Comparison of ENCODE assay signal across 18 cellular contexts in genomic region chr18:5508821-5509220, GRCh38. TPM values are rescaled to one million over a fixed set of nuclear protein-coding genes. Genes with fewer than 3 reads are reported as not detected.
DNase-seq lines count a peak whose midpoint lies in the region; ATAC-seq and TF ChIP-seq lines count a peak whose summit lies in the region.
"Had no signal": no experiment of that assay in that cellular context is flagged by ENCODE, and none has a peak within 500 bp of the region (broad histone marks: within the 10 kb centered on the region; RNA-seq: fewer than 3 reads in every experiment).

No MANE protein-coding gene starts in this region.

- H3K27ac ChIP-seq in trophoblast cell (ENCODE audit: low read depth, low read length) (no peak overlapping the region), right cardiac atrium (ENCODE audit: low read length) (no peak overlapping the region)
- H3K27ac ChIP-seq: A549 had no signal

- no peak overlapping the region for H4K12ac ChIP-seq in trophoblast cell (ENCODE audit: low read depth, low read length)

- H2BK120ac ChIP-seq in trophoblast cell (ENCODE audit: insufficient read depth, low read length, poor library complexity) = no peak overlapping the region

- H3K18ac ChIP-seq in trophoblast cell (ENCODE audit: low read length) = no peak overlapping the region

- intact Hi-C loops in right cardiac atrium (cut with DNase I) = no loop called here

- H2AFZ ChIP-seq in trophoblast cell (ENCODE audit: insufficient read depth, low read length, poor library complexity) = no peak overlapping the region

- no peak for DNase-seq in adipocyte (ENCODE audit: low read depth)
- peak; percentile 24 for DNase-seq in fibroblast of the aortic adventitia (ENCODE audit: low read depth)
- no peak for DNase-seq in trophoblast cell
- no peak for DNase-seq in BE2C
- no peak for DNase-seq in right cardiac atrium
- DNase-seq in GM03348 (ENCODE audit: low spot score) = no peak
- DNase-seq: AML-193; CD4-positive, CD25-positive, alpha-beta regulatory T cell; DMS53; GF-D8; IMR-90; KBM-7 had no signal

- no peak overlapping the region for H3K14ac ChIP-seq in trophoblast cell (ENCODE audit: low read length)

- H3K4me3 ChIP-seq in adipocyte (ENCODE audit: low read length) (peak overlapping the region; percentile 25), fibroblast of the aortic adventitia (ENCODE audit: low read depth, low read length) (no peak overlapping the region), trophoblast cell (ENCODE audit: low read depth, low read length) (no peak overlapping the region), BE2C (ENCODE audit: low read depth, low read length) (no peak overlapping the region), right cardiac atrium (ENCODE audit: low read length) (no peak overlapping the region)
- H3K4me3 ChIP-seq: A549; BLaER1 treated with 17β-estradiol and CSF1 and Interleukin-3, amounts not matched to agents 10 nM and 100 nM; GM12878 had no signal

- H3K4me1 ChIP-seq in adipocyte (ENCODE audit: control insufficient read depth, insufficient read depth, low read length) (peaks cover 40% of the 10 kb centered on the region), trophoblast cell (ENCODE audit: control insufficient read depth in 1 of 2, insufficient read depth in 2 of 2, low read length in 2 of 2) (peaks cover 8 to 21% of the 10 kb centered on the region in 2 experiments), BE2C (no peaks in the 10 kb centered on the region), right cardiac atrium (ENCODE audit: control insufficient read depth, insufficient read depth, low read length) (no peaks in the 10 kb centered on the region)
- H3K4me1 ChIP-seq: A549 had no signal

- H3K79me2 ChIP-seq in trophoblast cell (ENCODE audit: control insufficient read depth, insufficient read depth, low read length, poor library complexity) = peaks cover 2% of the 10 kb centered on the region

- H3K9ac ChIP-seq in adipocyte (ENCODE audit: low read length) = no peak overlapping the region
- no peak overlapping the region for H3K9ac ChIP-seq in trophoblast cell (ENCODE audit: low read length)
- H3K9ac ChIP-seq: BLaER1 treated with 17β-estradiol and CSF1 and Interleukin-3, amounts not matched to agents 10 nM and 100 nM had no signal

- H2BK5ac ChIP-seq in trophoblast cell (ENCODE audit: low read depth, low read length, poor library complexity) = no peak overlapping the region

- H4K91ac ChIP-seq in trophoblast cell (ENCODE audit: low read depth, low read length) = no peak overlapping the region

- H2AK5ac ChIP-seq in trophoblast cell (ENCODE audit: low read length) = no peak overlapping the region

- H3K23ac ChIP-seq in trophoblast cell (ENCODE audit: low read length) = no peak overlapping the region

- no peaks in the 10 kb centered on the region for H3K9me3 ChIP-seq in adipocyte (ENCODE audit: control insufficient read depth, low read length)
- no peaks in the 10 kb centered on the region for H3K9me3 ChIP-seq in trophoblast cell (ENCODE audit: insufficient read depth, low read depth, low read length)
- H3K9me3 ChIP-seq in BE2C = no peaks in the 10 kb centered on the region
- H3K9me3 ChIP-seq in right cardiac atrium (ENCODE audit: control insufficient read depth, low read length) = no peaks in the 10 kb centered on the region
- H3K9me3 ChIP-seq: A549; BLaER1 treated with 17β-estradiol and CSF1 and Interleukin-3, amounts not matched to agents 10 nM and 100 nM had no signal

- peak overlapping the region; percentile 54 for H3K4ac ChIP-seq in trophoblast cell (ENCODE audit: low read depth, low read length)

- H3K36me3 ChIP-seq in adipocyte (ENCODE audit: control insufficient read depth, insufficient read depth, low read length, severe bottlenecking) (no peaks in the 10 kb centered on the region), trophoblast cell (ENCODE audit: control insufficient read depth in 1 of 2, insufficient read depth in 2 of 2, low read length in 2 of 2) (peaks cover 2 to 3% of the 10 kb centered on the region in 2 experiments), BE2C (no peaks in the 10 kb centered on the region)
- H3K36me3 ChIP-seq: BLaER1 treated with 17β-estradiol and CSF1 and Interleukin-3, amounts not matched to agents 10 nM and 100 nM had no signal

- no peak overlapping the region for H3K4me2 ChIP-seq in trophoblast cell (ENCODE audit: low read length)
- H3K4me2 ChIP-seq: A549 had no signal

- WGBS in trophoblast cell (ENCODE audit: extremely low coverage, insufficient coverage, insufficient read length) = no CpG with 5 or more reads among the region's 2 CpGs
- WGBS in right cardiac atrium = 80% methylated on average over 2 of the region's 2 CpGs

- no peak overlapping the region for H2BK12ac ChIP-seq in trophoblast cell (ENCODE audit: low read length)

- H3K27me3 ChIP-seq in adipocyte (replicated peaks; ENCODE audit: control insufficient read depth, insufficient read depth, low read length) = no peaks in the 10 kb centered on the region
- H3K27me3 ChIP-seq in trophoblast cell (ENCODE audit: insufficient read depth, low read length) = no peaks in the 10 kb centered on the region
- H3K27me3 ChIP-seq in BE2C = no peaks in the 10 kb centered on the region
- no peaks in the 10 kb centered on the region for H3K27me3 ChIP-seq in right cardiac atrium (ENCODE audit: control insufficient read depth, insufficient read depth)
- H3K27me3 ChIP-seq: BLaER1 treated with 17β-estradiol and CSF1 and Interleukin-3, amounts not matched to agents 10 nM and 100 nM had no signal

- H3K79me1 ChIP-seq in trophoblast cell (ENCODE audit: low read length) = peaks cover 2% of the 10 kb centered on the region

- ATAC-seq in right cardiac atrium (no peak), HG03521 (IDR thresholded peaks at IDR 0.05; ENCODE audit: unreplicated experiment) (no peak)
- ATAC-seq: A549, GM12878, HCT116 had no signal

- no peak for TF ChIP-seq CTCF in fibroblast of the aortic adventitia (IDR thresholded peaks at IDR 0.05; ENCODE audit: insufficient read depth, low read length)
- no peak for TF ChIP-seq CTCF in BE2C (IDR thresholded peaks at IDR 0.05; ENCODE audit: low read depth, low read length)

- H4K8ac ChIP-seq in trophoblast cell (ENCODE audit: low read depth, low read length) = no peak overlapping the region

RNA-seq across cellular contexts. Expression of gene EPB41L3, which starts 35.0 kb away (rescaled TPM):
- total RNA-seq in fibroblast of the aortic adventitia (ENCODE audit: low replicate concordance) = 28.0 and 37.3 TPM in 2 replicates
- polyA plus RNA-seq in trophoblast cell (2013) = 312 and 318 TPM in 2 replicates
- 1.8 TPM for polyA plus RNA-seq in BE2C (2012; ENCODE audit: insufficient read depth, insufficient read length, low read depth)
- 10 to 100 TPM; 17.2 to 23.7 (median 22.2) TPM for total RNA-seq in right cardiac atrium
- polyA plus RNA-seq in right cardiac atrium = 8.7 TPM
- total RNA-seq: HT-29 had no signal
- polyA plus RNA-seq: CD4-positive, CD25-positive, alpha-beta regulatory T cell had no signal
